ENCODE assay signal across 8 cellular contexts in the genomic region with DNA sequence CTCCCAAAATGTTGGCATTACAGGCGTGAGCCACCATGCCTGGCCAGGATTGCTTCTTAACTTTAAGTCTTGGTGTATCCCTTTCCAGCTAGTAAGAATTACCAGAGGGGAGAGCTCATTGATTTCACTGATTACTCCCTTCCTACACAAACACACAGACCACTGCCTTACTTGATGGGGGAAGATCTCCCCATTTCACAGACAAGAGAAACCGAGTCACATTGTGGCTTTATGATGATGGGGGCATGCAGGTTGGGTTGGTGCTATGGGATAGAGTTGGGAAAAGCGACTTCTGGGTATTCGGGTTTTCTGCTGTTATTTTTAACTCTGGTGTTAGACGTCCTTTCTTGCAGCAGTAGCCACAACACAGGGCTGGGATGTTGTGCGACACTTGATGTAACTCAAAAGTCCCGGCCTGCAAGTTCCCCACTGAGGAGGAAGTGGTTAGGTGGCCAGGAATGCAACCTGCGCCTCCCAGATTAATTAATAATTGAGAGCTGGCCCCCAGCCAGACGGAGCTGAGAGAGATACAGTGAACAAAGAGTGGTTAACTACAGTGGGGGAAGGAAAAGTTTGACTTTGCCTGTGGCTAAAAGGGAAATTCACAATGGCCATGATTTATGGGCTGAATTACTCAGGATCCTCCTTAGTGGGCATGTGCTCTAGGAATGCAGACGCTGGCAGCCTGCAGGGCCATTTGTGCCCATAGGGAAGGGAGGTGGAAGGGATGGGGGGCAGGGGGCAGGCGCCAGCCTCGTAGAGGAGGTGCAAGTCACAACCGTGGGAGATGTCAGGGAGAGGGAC.
DNase-seq lines count a peak whose midpoint lies in the region; ATAC-seq lines count a peak whose summit lies in the region.

No MANE protein-coding gene starts in this region.

- H3K27ac ChIP-seq in caudate nucleus (ENCODE audit: low read depth, low read length): no peak overlapping the region

- DNase-seq in GM19240 (ENCODE audit: insufficient read length, low spot score): peak; percentile 21
- peak; percentile 66 for DNase-seq in T1000 (lab: John Stamatoyannopoulos, UW)
- DNase-seq in left lobe of liver (ENCODE audit: low spot score): peak; percentile 76
- DNase-seq in caudate nucleus (lab: John Stamatoyannopoulos, UW): no peak
- no peak for DNase-seq in activated CD4-positive, CD25-positive, alpha-beta regulatory T cell (lab: John Stamatoyannopoulos, UW)

- ATAC-seq in HG03571 (IDR thresholded peaks at IDR 0.05; ENCODE audit: unreplicated experiment) (peak; percentile 73), left lobe of liver (peak; percentile 47), GM18858 (IDR thresholded peaks at IDR 0.05; ENCODE audit: unreplicated experiment) (no peak), GM18520 (IDR thresholded peaks at IDR 0.05; ENCODE audit: unreplicated experiment) (no peak)

Comparison
In these comparisons a context has a peak if more than half of its experiments do, and no peak if none do; other contexts are left out.
1. DNase-seq: peak in GM19240 (single experiment), T1000 (single experiment) and left lobe of liver (single experiment); none in caudate nucleus (0 of 61) and activated CD4-positive, CD25-positive, alpha-beta regulatory T cell (0 of 4).
2. ATAC-seq: peak in HG03571 (single experiment) and left lobe of liver (single experiment); none in GM18858 (single experiment) and GM18520 (single experiment).